Comparison of ENCODE assay signal across 1 cellular context in genomic region chr13:62356977-62357376, GRCh38.
TF ChIP-seq lines count a peak whose summit lies in the region.

No MANE protein-coding gene starts in this region.

TF ChIP-seq in GM23338, 12 proteins besides CTCF, POLR2A, EP300 and RAD21 (continued from another document):
- TF ChIP-seq ZNF462 (CRISPR knock-in tag; IDR thresholded peaks at IDR 0.05): no peak
- no peak for TF ChIP-seq JUNB (IDR thresholded peaks at IDR 0.05; ENCODE audit: unreplicated experiment)
- TF ChIP-seq ZNF114 (CRISPR knock-in tag; IDR thresholded peaks at IDR 0.05): no peak
- TF ChIP-seq, protein P1, sequence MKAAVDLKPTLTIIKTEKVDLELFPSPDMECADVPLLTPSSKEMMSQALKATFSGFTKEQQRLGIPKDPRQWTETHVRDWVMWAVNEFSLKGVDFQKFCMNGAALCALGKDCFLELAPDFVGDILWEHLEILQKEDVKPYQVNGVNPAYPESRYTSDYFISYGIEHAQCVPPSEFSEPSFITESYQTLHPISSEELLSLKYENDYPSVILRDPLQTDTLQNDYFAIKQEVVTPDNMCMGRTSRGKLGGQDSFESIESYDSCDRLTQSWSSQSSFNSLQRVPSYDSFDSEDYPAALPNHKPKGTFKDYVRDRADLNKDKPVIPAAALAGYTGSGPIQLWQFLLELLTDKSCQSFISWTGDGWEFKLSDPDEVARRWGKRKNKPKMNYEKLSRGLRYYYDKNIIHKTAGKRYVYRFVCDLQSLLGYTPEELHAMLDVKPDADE (IDR thresholded peaks at IDR 0.05): no peak
- no peak for TF ChIP-seq CREB1 (CRISPR knock-in tag; IDR thresholded peaks at IDR 0.05; ENCODE audit: low read depth)
- TF ChIP-seq EZH2 (IDR thresholded peaks at IDR 0.05; ENCODE audit: low read depth, unreplicated experiment): no peak
- no peak for TF ChIP-seq EZH2phosphoT487 (IDR thresholded peaks at IDR 0.05; ENCODE audit: unreplicated experiment)
- TF ChIP-seq ZNF331 (CRISPR knock-in tag; IDR thresholded peaks at IDR 0.05; ENCODE audit: low read depth): no peak
- TF ChIP-seq, protein P2, sequence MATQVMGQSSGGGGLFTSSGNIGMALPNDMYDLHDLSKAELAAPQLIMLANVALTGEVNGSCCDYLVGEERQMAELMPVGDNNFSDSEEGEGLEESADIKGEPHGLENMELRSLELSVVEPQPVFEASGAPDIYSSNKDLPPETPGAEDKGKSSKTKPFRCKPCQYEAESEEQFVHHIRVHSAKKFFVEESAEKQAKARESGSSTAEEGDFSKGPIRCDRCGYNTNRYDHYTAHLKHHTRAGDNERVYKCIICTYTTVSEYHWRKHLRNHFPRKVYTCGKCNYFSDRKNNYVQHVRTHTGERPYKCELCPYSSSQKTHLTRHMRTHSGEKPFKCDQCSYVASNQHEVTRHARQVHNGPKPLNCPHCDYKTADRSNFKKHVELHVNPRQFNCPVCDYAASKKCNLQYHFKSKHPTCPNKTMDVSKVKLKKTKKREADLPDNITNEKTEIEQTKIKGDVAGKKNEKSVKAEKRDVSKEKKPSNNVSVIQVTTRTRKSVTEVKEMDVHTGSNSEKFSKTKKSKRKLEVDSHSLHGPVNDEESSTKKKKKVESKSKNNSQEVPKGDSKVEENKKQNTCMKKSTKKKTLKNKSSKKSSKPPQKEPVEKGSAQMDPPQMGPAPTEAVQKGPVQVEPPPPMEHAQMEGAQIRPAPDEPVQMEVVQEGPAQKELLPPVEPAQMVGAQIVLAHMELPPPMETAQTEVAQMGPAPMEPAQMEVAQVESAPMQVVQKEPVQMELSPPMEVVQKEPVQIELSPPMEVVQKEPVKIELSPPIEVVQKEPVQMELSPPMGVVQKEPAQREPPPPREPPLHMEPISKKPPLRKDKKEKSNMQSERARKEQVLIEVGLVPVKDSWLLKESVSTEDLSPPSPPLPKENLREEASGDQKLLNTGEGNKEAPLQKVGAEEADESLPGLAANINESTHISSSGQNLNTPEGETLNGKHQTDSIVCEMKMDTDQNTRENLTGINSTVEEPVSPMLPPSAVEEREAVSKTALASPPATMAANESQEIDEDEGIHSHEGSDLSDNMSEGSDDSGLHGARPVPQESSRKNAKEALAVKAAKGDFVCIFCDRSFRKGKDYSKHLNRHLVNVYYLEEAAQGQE (IDR thresholded peaks at IDR 0.05; ENCODE audit: unreplicated experiment): no peak
- no peak for TF ChIP-seq STAT1 (IDR thresholded peaks at IDR 0.05; ENCODE audit: unreplicated experiment)
- TF ChIP-seq POLR2AphosphoS5 (IDR thresholded peaks at IDR 0.05; ENCODE audit: low read depth): no peak
